ENCODE assay signal across 9 cellular contexts in the genomic region with DNA sequence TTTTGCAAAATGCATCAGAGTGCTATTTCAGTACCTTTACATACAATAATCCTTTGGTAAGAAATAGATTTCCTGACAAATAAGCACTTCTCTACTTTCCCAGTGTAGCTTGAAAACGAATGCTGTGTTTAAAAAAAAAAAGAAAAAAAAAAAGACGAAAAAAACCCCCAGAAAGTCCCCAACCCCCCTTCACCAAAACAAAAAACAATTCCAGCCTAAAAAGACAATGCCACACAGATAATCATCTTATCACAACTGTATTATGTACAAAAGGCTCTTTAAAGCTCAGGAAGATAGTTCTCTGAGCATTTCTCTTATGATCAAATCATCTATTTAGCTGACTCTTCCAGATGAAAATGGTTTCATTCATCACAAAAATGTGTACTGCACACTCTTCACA. TPM values are rescaled to one million over a fixed set of nuclear protein-coding genes. Genes with fewer than 3 reads are reported as not detected.
A peak's percentile ranks its signal among the peaks of the same experiment; 100 is the strongest.
DNase-seq lines count a peak whose midpoint lies in the region; ATAC-seq and TF ChIP-seq lines count a peak whose summit lies in the region.
"Had no signal": no experiment of that assay in that cellular context is flagged by ENCODE, and none has a peak within 500 bp of the region (broad histone marks: within the 10 kb centered on the region; RNA-seq: fewer than 3 reads in every experiment).

No MANE protein-coding gene starts in this region.

- peaks cover 31 to 62% (median 53%) of the 10 kb centered on the region in 5 donors for H3K27me3 Mint-ChIP-seq in naive thymus-derived CD8-positive, alpha-beta T cell

- H3K4me1 ChIP-seq in Loucy (ENCODE audit: insufficient read depth, low read length, poor library complexity, severe bottlenecking) (peaks cover 27% of the 10 kb centered on the region), duodenal mucosa (ENCODE audit: control insufficient read depth in 1 of 2, insufficient read depth in 2 of 2, low read length in 2 of 2) (peaks cover 0 to 9% of the 10 kb centered on the region in 2 donors)

- DNase-seq in AG04449 (ENCODE audit: low read depth, low spot score) (no peak), head of caudate nucleus (no peak)
- no peak for DNase-seq in naive thymus-derived CD8-positive, alpha-beta T cell
- DNase-seq: NCI-H2227 treated with DMSO at 0.1 percent for 48 hours had no signal

- H3K9me3 Mint-ChIP-seq in naive thymus-derived CD8-positive, alpha-beta T cell, result peaks cover 0 to 5% (median 0%) of the 10 kb centered on the region in 9 donors

- intact Hi-C loops in head of caudate nucleus (cut with DNase I), result no loop called here

- H3K27ac Mint-ChIP-seq in naive thymus-derived CD8-positive, alpha-beta T cell, result peak overlapping the region in 1 of 10 donors; percentile 60

- POLR2A ChIA-PET in AG04449 (lab: Yijun Ruan, JAX), result interaction anchor here (0.6 kb wide), 1 partner anchor 10 kb away, joined by 5 read pairs; no protein-coding TSS in a partner anchor
- POLR2A ChIA-PET in naive thymus-derived CD8-positive, alpha-beta T cell (lab: Charles Lee), result interaction anchor here (0.6 kb wide), 3 partner anchors 10 to 254 kb away, joined by 3 read pairs; partner anchors contain the start of gene ERO1A

- no peak overlapping the region for H3K27ac ChIP-seq in duodenal mucosa (ENCODE audit: low read depth, low read length)

- H3K9me3 ChIP-seq in Loucy (ENCODE audit: insufficient read depth, low read depth, low read length) (no peaks in the 10 kb centered on the region), duodenal mucosa (ENCODE audit: control insufficient read depth in 1 of 2, low read length in 2 of 2) (no peaks in the 10 kb centered on the region)

- H3K27me3 ChIP-seq in Loucy (ENCODE audit: insufficient read depth, low read length, poor library complexity, severe bottlenecking), result no peaks in the 10 kb centered on the region
- peaks cover 21 to 46% of the 10 kb centered on the region in 2 donors for H3K27me3 ChIP-seq in duodenal mucosa (ENCODE audit: control insufficient read depth in 1 of 2, insufficient read depth in 2 of 2, low read length in 2 of 2)

- H4K20me1 ChIP-seq in Loucy (ENCODE audit: insufficient read depth, low read length, poor library complexity, severe bottlenecking), result no peaks in the 10 kb centered on the region

- peak overlapping the region; percentile 82 for H3K4me2 ChIP-seq in Loucy (ENCODE audit: low read depth, low read length, poor library complexity, severe bottlenecking)

- no peak for ATAC-seq in naive thymus-derived CD8-positive, alpha-beta T cell
- no peak for ATAC-seq in activated CD4-positive, CD25-positive, alpha-beta regulatory T cell treated with anti-CD3 and anti-CD28 coated beads, Interleukin-2, amount 50 U/mL, for 24 hours
- no peak for ATAC-seq in GM18519 (IDR thresholded peaks at IDR 0.05; ENCODE audit: low FRiP score, unreplicated experiment)
- no peak for ATAC-seq in HG02884 (IDR thresholded peaks at IDR 0.05; ENCODE audit: unreplicated experiment)

- H3K9me2 ChIP-seq in Loucy (replicated peaks; ENCODE audit: low read depth, low read length), result no peaks in the 10 kb centered on the region

- H3K4me3 Mint-ChIP-seq in naive thymus-derived CD8-positive, alpha-beta T cell, result peak overlapping the region in 9 of 10 donors; percentile 2 to 88 (median 75)

- H3K9ac ChIP-seq in Loucy (ENCODE audit: low read depth, low read length, poor library complexity, severe bottlenecking), result no peak overlapping the region
- peak overlapping the region in 1 of 2 donors; percentile 40 for H3K9ac ChIP-seq in duodenal mucosa (ENCODE audit: low read depth in 1 of 2, low read length in 2 of 2)

- no peak for TF ChIP-seq CTCF in AG04449 (IDR thresholded peaks at IDR 0.05; ENCODE audit: insufficient read depth, low read length, missing control alignments)
- TF ChIP-seq CTCF in Loucy (conservative IDR thresholded peaks at IDR 0.05; ENCODE audit: low read length), result no peak

- peaks cover 0 to 9% (median 4%) of the 10 kb centered on the region in 3 donors for H3K36me3 Mint-ChIP-seq in naive thymus-derived CD8-positive, alpha-beta T cell

- H3K36me3 ChIP-seq in Loucy (ENCODE audit: insufficient read depth, low read length), result no peaks in the 10 kb centered on the region
- H3K36me3 ChIP-seq in duodenal mucosa (ENCODE audit: control insufficient read depth in 1 of 2, insufficient read depth in 2 of 2, low read length in 2 of 2), result no peaks in the 10 kb centered on the region

- H2AFZ ChIP-seq in Loucy (ENCODE audit: low read length), result no peak overlapping the region

- no peaks in the 10 kb centered on the region for H3F3A ChIP-seq in Loucy (ENCODE audit: low read depth)

- CTCF ChIA-PET in AG04449 (lab: Yijun Ruan, JAX), result interaction anchor here (1.0 to 2.3 kb wide), 4 partner anchors 12 to 123 kb away, joined by 6 to 14 read pairs (median 7); no protein-coding TSS in a partner anchor

- peaks cover 10% of the 10 kb centered on the region; the same call in 1 of the 2 replicates for H3K79me2 ChIP-seq in Loucy (ENCODE audit: insufficient read depth, low read length)

- H3K4me1 Mint-ChIP-seq in naive thymus-derived CD8-positive, alpha-beta T cell, result peaks cover 17 to 22% (median 21%) of the 10 kb centered on the region in 4 donors

- peak overlapping the region; percentile 99 for H3K4me3 ChIP-seq in AG04449 (ENCODE audit: low read depth, low read length)
- H3K4me3 ChIP-seq in Loucy (ENCODE audit: low read length, poor library complexity, severe bottlenecking), result peak overlapping the region; percentile 85
- H3K4me3 ChIP-seq in duodenal mucosa (ENCODE audit: low read depth in 1 of 2, low read length in 2 of 2), result peak overlapping the region; percentile 70

RNA-seq across cellular contexts. Expression of gene FERMT2, which starts 1.6 kb away (rescaled TPM):
- under 1 TPM; 0.27 to 0.52 TPM for total RNA-seq in naive thymus-derived CD8-positive, alpha-beta T cell
- polyA plus RNA-seq in naive thymus-derived CD8-positive, alpha-beta T cell, result not detected
